11 cellular contexts compared by ENCODE assay signal in genomic region chr16:79597277-79597676, GRCh38. TPM values are rescaled to one million over a fixed set of nuclear protein-coding genes. Genes with fewer than 3 reads are reported as not detected.
DNase-seq lines count a peak whose midpoint lies in the region; TF ChIP-seq lines count a peak whose summit lies in the region.
"Had no signal": no experiment of that assay in that cellular context is flagged by ENCODE, and none has a peak within 500 bp of the region (broad histone marks: within the 10 kb centered on the region; RNA-seq: fewer than 3 reads in every experiment).

No MANE protein-coding gene starts in this region.

- H3K9me3 ChIP-seq in ascending aorta: no peaks in the 10 kb centered on the region
- H3K9me3 ChIP-seq in smooth muscle cell (replicated peaks; ENCODE audit: low read depth): no peaks in the 10 kb centered on the region

- no peaks in the 10 kb centered on the region for H3K9me3 Mint-ChIP-seq in immature natural killer cell
- H3K9me3 Mint-ChIP-seq: IgD-negative memory B cell had no signal

- peaks cover 6 to 30% (median 20%) of the 10 kb centered on the region in 3 donors for H3K27me3 Mint-ChIP-seq in immature natural killer cell (ENCODE audit: low read depth in 3 of 3)

- peak overlapping the region in 1 of 2 donors; percentile 25 for H3K27ac ChIP-seq in ascending aorta
- H3K27ac ChIP-seq in smooth muscle cell (ENCODE audit: low read depth): no peak overlapping the region

- H3K4me1 Mint-ChIP-seq in immature natural killer cell: peaks cover 55 to 66% of the 10 kb centered on the region in 2 donors

- H4K20me1 ChIP-seq in smooth muscle cell (ENCODE audit: low read depth): peaks cover 65% of the 10 kb centered on the region

- peak overlapping the region; percentile 69 for H3K9ac ChIP-seq in smooth muscle cell (ENCODE audit: low read depth)

- H3F3A ChIP-seq in smooth muscle cell (ENCODE audit: low read depth): peaks cover 20% of the 10 kb centered on the region

- peaks cover 10 to 17% (median 12%) of the 10 kb centered on the region in 3 donors for H3K36me3 Mint-ChIP-seq in immature natural killer cell

- peak overlapping the region; percentile 75 to 97 for H3K4me3 ChIP-seq in ascending aorta
- peak overlapping the region; percentile 58 for H3K4me3 ChIP-seq in smooth muscle cell

- H3K79me2 ChIP-seq in smooth muscle cell (ENCODE audit: low read depth): peaks cover 45% of the 10 kb centered on the region

- H3K36me3 ChIP-seq in ascending aorta: peaks cover 0 to 3% of the 10 kb centered on the region in 2 donors
- H3K36me3 ChIP-seq in smooth muscle cell (ENCODE audit: low read depth): no peaks in the 10 kb centered on the region

- TF ChIP-seq CTCF in ascending aorta (IDR thresholded peaks at IDR 0.05) (no peak), smooth muscle cell (IDR thresholded peaks at IDR 0.05; ENCODE audit: borderline replicate concordance, insufficient read depth, poor library complexity, severe bottlenecking) (no peak)

- H3K4me2 ChIP-seq in smooth muscle cell: peak overlapping the region; percentile 89

- intact Hi-C loops in ascending aorta (cut with DNase I): loop anchor here (5.0 kb wide), 1 partner anchor 1500 kb away; the partner anchor contains the start of gene WWOX

- H3K4me1 ChIP-seq in ascending aorta (peaks cover 3 to 6% of the 10 kb centered on the region in 2 donors), smooth muscle cell (ENCODE audit: low read depth) (peaks cover 34% of the 10 kb centered on the region)

- WGBS in smooth muscle cell (ENCODE audit: low lambda C conversion rate): 66% methylated on average over 3 of the region's 3 CpGs

- H3K27me3 ChIP-seq in ascending aorta (no peaks in the 10 kb centered on the region), smooth muscle cell (ENCODE audit: low read depth) (no peaks in the 10 kb centered on the region)

- H3K27ac Mint-ChIP-seq in immature natural killer cell: peak overlapping the region; percentile 39 to 88 (median 75)
- H3K27ac Mint-ChIP-seq: IgD-negative memory B cell had no signal

- H3K4me3 Mint-ChIP-seq in immature natural killer cell: peak overlapping the region; percentile 91 to 97 (median 94)

- no peak overlapping the region for H2AFZ ChIP-seq in smooth muscle cell (ENCODE audit: low read depth)

- DNase-seq in NCI-H1105 (lab: John Stamatoyannopoulos, UW) (peak; percentile 4), NCI-H1105 treated with DMSO at 0.1 percent for 48 hours (lab: John Stamatoyannopoulos, UW) (no peak), ascending aorta (ENCODE audit: low spot score in 2 of 2) (no peak), immature natural killer cell (no peak), smooth muscle cell (lab: John Stamatoyannopoulos, UW; ENCODE audit: unreplicated experiment) (no peak), HT-29 (ENCODE audit: low spot score) (no peak), NCI-H2107 (lab: John Stamatoyannopoulos, UW) (no peak), NCI-H1930 (lab: John Stamatoyannopoulos, UW) (no peak)
- DNase-seq: 8988T, islet precursor cell had no signal

RNA-seq across cellular contexts. Expression of gene MAF, which starts 3.3 kb away (rescaled TPM):
- total RNA-seq in ascending aorta (41.1 TPM), smooth muscle cell (40.6 and 54.9 TPM in 2 replicates)
- polyA plus RNA-seq in immature natural killer cell (1 to 10 TPM in 1 of 3 donors, under 1 TPM in 2; 0.93 to 1.9 (median 0.96) TPM), smooth muscle cell (19.1 and 22.2 TPM in 2 replicates)
- total RNA-seq in HT-29 (2014; rRNA removed; shearing (Covaris generic)): not detected in 2 replicates
- polyA plus RNA-seq: IgD-negative memory B cell had no signal

Comparison
In these comparisons a context has a peak if more than half of its experiments do, and no peak if none do; other contexts are left out.
1. RNA of gene MAF, which starts 3.3 kb away (total RNA-seq): 40.6 to 54.9 TPM in smooth muscle cell and 41.1 TPM in ascending aorta (single experiment); not detected in HT-29; every median in the first group is over 10 times any median in the second.